23 cellular contexts compared by ENCODE assay signal in the genomic region with DNA sequence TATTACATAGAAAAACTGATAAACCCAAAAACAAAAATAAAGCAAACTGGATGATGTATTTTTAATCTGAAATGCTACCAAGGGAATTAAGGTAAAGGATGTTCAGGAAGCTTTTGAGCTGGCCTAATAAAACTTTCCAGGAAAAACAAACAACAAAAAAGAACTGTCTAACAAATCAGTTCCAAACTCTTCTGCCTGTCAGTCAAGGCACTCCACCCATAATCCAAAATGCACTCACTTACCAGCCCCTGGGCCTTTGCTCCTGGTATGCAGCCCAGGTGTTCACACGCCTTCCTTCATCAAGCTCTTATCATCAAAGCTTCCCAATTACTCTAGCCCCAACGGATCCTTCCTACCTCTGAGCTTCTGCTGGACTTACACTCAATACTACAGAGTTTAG. TPM values are rescaled to one million over a fixed set of nuclear protein-coding genes. Genes with fewer than 3 reads are reported as not detected.
"Had no signal": no experiment of that assay in that cellular context is flagged by ENCODE, and none has a peak within 500 bp of the region (broad histone marks: within the 10 kb centered on the region; RNA-seq: fewer than 3 reads in every experiment).

No MANE protein-coding gene starts in this region.

- H3K4me3 ChIP-seq: K562, SJSA1, SK-N-MC had no signal

- H3K27me3 ChIP-seq: SJSA1 had no signal

- H3K4me2 ChIP-seq: KMS-11 had no signal

- H3K27ac Mint-ChIP-seq: IgD-negative memory B cell had no signal

- DNase-seq: Kasumi-1, MV-4-11, NCI-H1048, NCI-H1105, NCI-H1417, NCI-H1436 treated with DMSO at 0.1 percent for 48 hours, NCI-H1694, NCI-H187 treated with DMSO at 0.1 percent for 48 hours, NCI-H2029 treated with DMSO at 0.1 percent for 48 hours, NCI-H2171 treated with DMSO at 0.1 percent for 48 hours, NCI-H345, NCI-H446 treated with DMSO at 0.1 percent for 48 hours, NCI-H510A treated with DMSO at 0.1 percent for 48 hours, NCI-H526, Right ventricle myocardium superior, RPMI8226, SIG-M5 had no signal

- H3K9ac ChIP-seq: KMS-11 had no signal

- ATAC-seq: K562 had no signal

- H3K9me3 ChIP-seq: SJSA1 had no signal

- H3K27ac ChIP-seq: HL-60, KMS-11, SJSA1, SK-N-MC had no signal

- H3K27me3 Mint-ChIP-seq: IgD-negative memory B cell had no signal

- H3K9me3 Mint-ChIP-seq: IgD-negative memory B cell had no signal

RNA-seq across cellular contexts. Expression of a gene that starts 32.3 kb away (rescaled TPM):
- total RNA-seq: Right ventricle myocardium superior had no signal
